In genomic region chr12:107992870-107993451, GRCh38 we compare ENCODE assay signal across 8 cellular contexts.
DNase-seq lines count a peak whose midpoint lies in the region; ATAC-seq and TF ChIP-seq lines count a peak whose summit lies in the region.

No MANE protein-coding gene starts in this region.

- TF ChIP-seq CTCF in omental fat pad (IDR thresholded peaks at IDR 0.05), result no peak

- ATAC-seq in HG03159 (IDR thresholded peaks at IDR 0.05; ENCODE audit: unreplicated experiment) (peak; percentile 68), omental fat pad (ENCODE audit: low FRiP score) (peak; percentile 41), HG03175 (IDR thresholded peaks at IDR 0.05; ENCODE audit: unreplicated experiment) (no peak), GM18870 (IDR thresholded peaks at IDR 0.05; ENCODE audit: unreplicated experiment) (no peak)

- DNase-seq in ELR (ENCODE audit: low read depth), result peak; percentile 60
- peak; percentile 43 for DNase-seq in NCI-H82 treated with DMSO at 0.1 percent for 48 hours (lab: John Stamatoyannopoulos, UW; ENCODE audit: unreplicated experiment)
- DNase-seq in dermis microvascular lymphatic vessel endothelial cell (ENCODE audit: low read depth in 2 of 2), result peak; percentile 6 to 33
- DNase-seq in omental fat pad (ENCODE audit: low spot score), result no peak
- no peak for DNase-seq in stimulated activated naive CD4-positive, alpha-beta T cell treated with Interleukin-2 at 50 U/mL for 16 hours (lab: John Stamatoyannopoulos, UW)

Comparison
In these comparisons a context has a peak if more than half of its experiments do, and no peak if none do; other contexts are left out.
1. DNase-seq: peak in ELR (single experiment), NCI-H82 treated with DMSO at 0.1 percent for 48 hours (single experiment) and dermis microvascular lymphatic vessel endothelial cell (2 of 2); none in omental fat pad (single experiment) and stimulated activated naive CD4-positive, alpha-beta T cell treated with Interleukin-2 at 50 U/mL for 16 hours (single experiment).
2. ATAC-seq: peak in HG03159 (single experiment) and omental fat pad (single experiment); none in HG03175 (single experiment) and GM18870 (single experiment).